ENCODE assay signal across 1 cellular context in the genomic region with DNA sequence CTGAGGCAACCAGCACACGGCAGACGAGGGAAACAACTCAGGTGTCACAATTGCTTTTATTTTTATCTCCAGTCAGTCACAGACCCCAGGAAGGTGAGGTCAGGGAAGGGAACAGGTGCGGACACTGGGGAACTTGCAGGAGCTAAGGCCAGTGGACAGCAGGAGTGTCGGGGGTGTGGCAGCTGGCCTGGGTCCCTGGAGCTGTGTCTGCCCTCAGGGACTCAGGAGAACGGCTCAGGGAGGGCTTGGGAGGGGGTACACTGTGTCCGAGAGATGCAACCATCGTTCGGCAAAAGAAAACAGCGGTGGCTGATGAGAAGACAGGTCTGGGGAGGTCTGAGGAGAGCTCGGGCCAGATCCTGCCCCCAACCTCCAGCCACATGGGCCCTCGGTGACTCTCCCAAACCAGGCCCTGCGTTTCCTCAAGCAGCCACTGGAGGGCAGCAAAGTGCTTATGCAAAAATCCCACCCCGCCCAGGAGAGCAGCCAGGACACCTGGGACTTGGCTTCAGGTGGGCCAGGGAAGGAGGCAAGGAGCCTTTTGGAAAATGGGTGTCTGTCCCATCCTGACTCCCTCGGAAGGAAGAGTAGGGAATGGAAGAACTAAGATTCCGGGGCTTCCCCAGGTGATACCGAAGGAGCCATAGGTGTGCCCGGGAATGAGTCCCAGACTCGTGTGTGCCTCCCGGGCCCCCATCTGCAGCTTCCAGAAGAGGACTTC.
TF ChIP-seq lines count a peak whose summit lies in the region.

No MANE protein-coding gene starts in this region.

TF ChIP-seq in SK-N-SH, 30 proteins besides CTCF, POLR2A, EP300 and RAD21:
- TF ChIP-seq RCOR1 (IDR thresholded peaks at IDR 0.05; ENCODE audit: low read length) = 0 out of 2 replicates have a peak, but pooled peaks have one; percentile 11
- peak; percentile 81 for TF ChIP-seq SMC3 (IDR thresholded peaks at IDR 0.05; ENCODE audit: low read depth, low read length)
- TF ChIP-seq ELF1 (IDR thresholded peaks at IDR 0.05) = no peak
- TF ChIP-seq JUND (IDR thresholded peaks at IDR 0.05) = no peak
- TF ChIP-seq NFIC (IDR thresholded peaks at IDR 0.05; ENCODE audit: borderline replicate concordance) = no peak
TF ChIP-seq in SK-N-SH: peak in this region for 2.
